Comparison of ENCODE assay signal across 24 cellular contexts in genomic region chr2:48540237-48540935, GRCh38.
"Had no signal": no experiment of that assay in that cellular context is flagged by ENCODE, and none has a peak within 500 bp of the region (broad histone marks: within the 10 kb centered on the region; RNA-seq: fewer than 3 reads in every experiment).

No MANE protein-coding gene starts in this region.

- H3K27ac ChIP-seq: brain microvascular endothelial cell, foreskin keratinocyte, parathyroid adenoma, psoas muscle, right atrium auricular region, spleen had no signal

- H2AFZ ChIP-seq: parathyroid adenoma had no signal

- DNase-seq: activated CD4-positive, alpha-beta memory T cell treated with anti-CD3 and anti-CD28 coated beads for 36 hours; activated CD4-positive, alpha-beta T cell treated with anti-CD3 and anti-CD28 coated beads, Interleukin-2, amount 10 ng/mL, durations not matched to agents 24 days and 14 days; activated CD8-positive, alpha-beta memory T cell treated with anti-CD3 and anti-CD28 coated beads, Interleukin-2, amount 50 U/mL, for 4 hours; activated gamma-delta T cell; activated naive CD4-positive, alpha-beta T cell treated with anti-CD3 and anti-CD28 coated beads, Interleukin-2, amount 50 U/mL, for 16 hours; activated T-cell treated with anti-CD3 and anti-CD28 coated beads, Interleukin-2, amount 50 U/mL, for 1 hour; amniotic stem cell; brain microvascular endothelial cell; caudate nucleus; cortex of kidney; effector memory CD8-positive, alpha-beta T cell; foreskin keratinocyte; left ventricle myocardium superior; naive thymus-derived CD4-positive, alpha-beta T cell; nucleus accumbens; psoas muscle; spleen; stimulated activated naive CD4-positive, alpha-beta T cell treated with Interleukin-2 at 50 U/mL for 16 hours had no signal

- FAIRE-seq: astrocyte, endothelial cell of umbilical vein, islet of Langerhans had no signal

- H3K27me3 ChIP-seq: brain microvascular endothelial cell, foreskin keratinocyte, right atrium auricular region, spleen, tibial nerve had no signal

- H3K9me3 ChIP-seq: psoas muscle, right atrium auricular region, spleen, tibial nerve had no signal

- H3K9ac ChIP-seq: parathyroid adenoma had no signal

- H3K4me3 ChIP-seq: psoas muscle, right atrium auricular region, spleen, tibial nerve had no signal

- H3K36me3 ChIP-seq: brain microvascular endothelial cell, right atrium auricular region, spleen had no signal

- H3K4me1 ChIP-seq: foreskin keratinocyte, psoas muscle, spleen had no signal
